Comparison of ENCODE assay signal across 1 cellular context in genomic region chr7:107708956-107709355, GRCh38.
TF ChIP-seq lines count a peak whose summit lies in the region.

No MANE protein-coding gene starts in this region.

TF ChIP-seq in GM23338, 12 proteins besides CTCF, POLR2A, EP300 and RAD21 (continued from another document):
- TF ChIP-seq ZNF462 (CRISPR knock-in tag; IDR thresholded peaks at IDR 0.05) (no peak), EZH2 (IDR thresholded peaks at IDR 0.05; ENCODE audit: low read depth, unreplicated experiment) (no peak), ZNF114 (CRISPR knock-in tag; IDR thresholded peaks at IDR 0.05) (no peak), EZH2phosphoT487 (IDR thresholded peaks at IDR 0.05; ENCODE audit: unreplicated experiment) (no peak)
TF ChIP-seq in GM23338: peak in this region for 0.
